ENCODE assay signal across 8 cellular contexts in the genomic region with DNA sequence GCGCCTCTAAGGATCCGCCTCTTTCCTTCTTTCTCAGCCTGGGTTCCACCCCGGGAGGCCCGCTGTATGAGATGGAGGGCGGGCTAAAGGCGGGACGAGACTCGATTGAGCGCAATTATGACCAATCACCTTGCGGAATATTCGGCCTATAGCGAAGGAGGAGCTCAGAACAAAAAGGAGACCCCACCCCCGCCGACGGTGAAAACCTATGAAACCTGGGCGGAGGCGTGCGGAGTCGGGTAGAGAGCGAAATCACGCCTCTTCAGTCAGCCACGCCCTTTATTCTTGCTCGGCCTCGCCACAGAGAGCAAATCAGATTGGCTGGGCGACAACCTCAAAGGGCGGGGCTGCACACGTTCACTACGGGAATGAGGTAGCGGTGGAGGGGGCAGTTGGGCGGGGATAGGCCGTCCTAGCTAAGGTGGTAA. TPM values are rescaled to one million over a fixed set of nuclear protein-coding genes. Genes with fewer than 3 reads are reported as not detected.
DNase-seq lines count a peak whose midpoint lies in the region; ATAC-seq, FAIRE-seq and TF ChIP-seq lines count a peak whose summit lies in the region.

No MANE protein-coding gene starts in this region.

- peaks cover 8% of the 10 kb centered on the region; the same call in 1 of the 2 replicates for H3K23me2 ChIP-seq in H1 (ENCODE audit: low read depth, low read length)

- H2BK5ac ChIP-seq in H1 (ENCODE audit: low read depth, low read length): peak overlapping the region; percentile 97
- no peak overlapping the region for H2BK5ac ChIP-seq in mesenchymal stem cell (ENCODE audit: low read depth, low read length, poor library complexity, severe bottlenecking)

- H3K4me1 ChIP-seq in CD8-positive, alpha-beta memory T cell (ENCODE audit: insufficient read depth, low read length): peaks cover 20% of the 10 kb centered on the region
- H3K4me1 ChIP-seq in H1 (replicated peaks in 1 of 4; ENCODE audit: control insufficient read depth in 3 of 4, insufficient read depth in 4 of 4, low read length in 3 of 4) (peaks cover 0 to 8% (median 3%) of the 10 kb centered on the region in 4 experiments; a peak in 6 of 7 replicates), mesenchymal stem cell (ENCODE audit: control insufficient read depth, insufficient read depth, low read depth, low read length) (peaks cover 12% of the 10 kb centered on the region)

- 0% methylated on average over 15 of the region's 31 CpGs; no CpG with 5 or more reads in 1 of the 2 experiments for WGBS in H1 (ENCODE audit: extremely low coverage in 1 of 2, insufficient coverage in 1 of 2, insufficient read length in 1 of 2, insufficient replicate concordance in 2 of 2, low coverage in 1 of 2, low lambda C conversion rate in 2 of 2, missing lambda C conversion rate in 1 of 2), 2 experiments
- WGBS in mesenchymal stem cell: 1% methylated on average over 25 of the region's 31 CpGs

- TF ChIP-seq RAD21 in H1 (IDR thresholded peaks at IDR 0.05 in 1 of 2, conservative IDR thresholded peaks at IDR 0.05 in 1 of 2; ENCODE audit: low read depth in 2 of 2, low read length in 2 of 2): no peak

- H3K36me3 Mint-ChIP-seq in CD8-positive, alpha-beta memory T cell: peaks cover 7 to 52% (median 11%) of the 10 kb centered on the region in 3 donors
- peaks cover 24% of the 10 kb centered on the region for H3K36me3 Mint-ChIP-seq in activated CD8-positive, alpha-beta memory T cell treated with anti-CD3 and anti-CD28 coated beads, Interleukin-2, amount 10 ng/mL, durations not matched to agents 7 days and 5 days

- peaks cover 13 to 31% of the 10 kb centered on the region in 2 experiments for H4K20me1 ChIP-seq in H1 (replicated peaks in 1 of 2; ENCODE audit: control insufficient read depth in 1 of 2, insufficient read depth in 2 of 2, low read length in 2 of 2)

- TF ChIP-seq CTCF in GM20000 (IDR thresholded peaks at IDR 0.05; ENCODE audit: extremely low read depth, missing control alignments) (no peak), H1 (IDR thresholded peaks at IDR 0.05; ENCODE audit: control extremely low read depth in 1 of 3, insufficient read depth in 1 of 3, low read depth in 1 of 3, low read length in 3 of 3) (no peak)

- peaks cover 37 to 48% (median 37%) of the 10 kb centered on the region in 3 donors for H3K4me1 Mint-ChIP-seq in CD8-positive, alpha-beta memory T cell
- peaks cover 39% of the 10 kb centered on the region for H3K4me1 Mint-ChIP-seq in activated CD8-positive, alpha-beta memory T cell treated with anti-CD3 and anti-CD28 coated beads, Interleukin-2, amount 10 ng/mL, durations not matched to agents 7 days and 5 days

- peak overlapping the region; percentile 89 to 97 (median 96) for H3K4me3 Mint-ChIP-seq in CD8-positive, alpha-beta memory T cell
- peak overlapping the region; percentile 80 for H3K4me3 Mint-ChIP-seq in activated CD8-positive, alpha-beta memory T cell treated with anti-CD3 and anti-CD28 coated beads, Interleukin-2, amount 10 ng/mL, durations not matched to agents 7 days and 5 days

- peak in 1 of 2 experiments; percentile 72; a peak in 1 of 3 replicates for TF ChIP-seq POLR2A in H1 (IDR thresholded peaks at IDR 0.05; ENCODE audit: control extremely low read depth in 1 of 2, low read depth in 2 of 2, low read length in 2 of 2)

- H3K79me1 ChIP-seq in H1 (ENCODE audit: low read depth, low read length): peaks cover 2% of the 10 kb centered on the region; the same call in 1 of the 2 replicates
- H3K79me1 ChIP-seq in mesenchymal stem cell (replicated peaks; ENCODE audit: low read length, poor library complexity, severe bottlenecking): no peaks in the 10 kb centered on the region

- peak overlapping the region; percentile 97; the same call in 1 of the 2 replicates for H3K18ac ChIP-seq in H1 (ENCODE audit: extremely low read depth, low read length)
- peak overlapping the region; percentile 4 to 37 for H3K18ac ChIP-seq in mesenchymal stem cell (ENCODE audit: low read depth in 1 of 2, low read length in 2 of 2)

- H3K27me3 Mint-ChIP-seq in CD8-positive, alpha-beta memory T cell: peaks cover 0 to 2% of the 10 kb centered on the region in 2 donors
- H3K27me3 Mint-ChIP-seq in activated CD8-positive, alpha-beta memory T cell treated with anti-CD3 and anti-CD28 coated beads, Interleukin-2, amount 10 ng/mL, durations not matched to agents 7 days and 5 days: no peaks in the 10 kb centered on the region

- POLR2A ChIA-PET in CD8-positive, alpha-beta memory T cell (lab: Charles Lee): interaction anchor here (0.6 to 2.8 kb wide), 10 partner anchors 11 to 433 kb away, joined by 3 to 65 read pairs (median 4); a partner anchor contains a TSS
- POLR2A ChIA-PET in H1 (lab: Charles Lee; ENCODE audit: partially characterized antibody): interaction anchor here (0.6 to 6.1 kb wide), 24 partner anchors 9 to 356 kb away, joined by 3 to 63 read pairs (median 4); a partner anchor contains a TSS

- TF ChIP-seq EP300 in H1 (IDR thresholded peaks at IDR 0.05; ENCODE audit: borderline replicate concordance in 1 of 2, low read depth in 2 of 2, low read length in 2 of 2): no peak

- no peaks in the 10 kb centered on the region for H3K9me3 ChIP-seq in CD8-positive, alpha-beta memory T cell (ENCODE audit: low read length)
- H3K9me3 ChIP-seq in H1 (ENCODE audit: insufficient read depth in 2 of 2, low read depth in 1 of 2, low read length in 1 of 2): no peaks in the 10 kb centered on the region
- no peaks in the 10 kb centered on the region for H3K9me3 ChIP-seq in mesenchymal stem cell (ENCODE audit: control insufficient read depth, low read length)

- H3K4me2 ChIP-seq in H1 (ENCODE audit: insufficient read depth in 1 of 2, low read depth in 2 of 2, low read length in 2 of 2) (peak overlapping the region; percentile 87 to 88), mesenchymal stem cell (ENCODE audit: low read length, poor library complexity, severe bottlenecking) (peak overlapping the region; percentile 23)

- H4K8ac ChIP-seq in H1 (ENCODE audit: extremely low read depth, insufficient read depth, low read length) (peak overlapping the region; percentile 95; the same call in 1 of the 2 replicates), mesenchymal stem cell (ENCODE audit: low read length) (no peak overlapping the region)

- H2AK5ac ChIP-seq in H1 (ENCODE audit: low read depth, low read length) (no peak overlapping the region), mesenchymal stem cell (ENCODE audit: low read length, severe bottlenecking) (no peak overlapping the region)

- no peak overlapping the region; the same call in 1 of the 2 replicates for H2BK12ac ChIP-seq in H1 (ENCODE audit: low read depth, low read length)
- H2BK12ac ChIP-seq in mesenchymal stem cell (ENCODE audit: low read length in 2 of 2): no peak overlapping the region

- H3K56ac ChIP-seq in H1 (replicated peaks; ENCODE audit: insufficient read length, low read depth, low read length): no peak overlapping the region

- H2BK120ac ChIP-seq in H1 (replicated peaks; ENCODE audit: low read depth, low read length): no peak overlapping the region
- no peak overlapping the region for H2BK120ac ChIP-seq in mesenchymal stem cell (ENCODE audit: low read depth, low read length)

- ATAC-seq in activated CD8-positive, alpha-beta memory T cell treated with anti-CD3 and anti-CD28 coated beads, Interleukin-2, amount 10 ng/mL, durations not matched to agents 7 days and 5 days: peak; percentile 84

- H2BK15ac ChIP-seq in H1 (ENCODE audit: low read length): no peak overlapping the region
- H2BK15ac ChIP-seq in mesenchymal stem cell (ENCODE audit: low read depth, poor library complexity, severe bottlenecking): no peak overlapping the region

- H4K91ac ChIP-seq in H1 (replicated peaks; ENCODE audit: insufficient read length, low read length): no peak overlapping the region
- H4K91ac ChIP-seq in mesenchymal stem cell (ENCODE audit: low read length): no peak overlapping the region

- no peaks in the 10 kb centered on the region for H3K27me3 ChIP-seq in CD8-positive, alpha-beta memory T cell (ENCODE audit: insufficient read depth, low read length, poor library complexity, severe bottlenecking)
- no peaks in the 10 kb centered on the region for H3K27me3 ChIP-seq in H1 (replicated peaks in 1 of 4; ENCODE audit: control insufficient read depth in 3 of 4, extremely low read depth in 1 of 4, insufficient read depth in 3 of 4, low read length in 3 of 4)
- no peaks in the 10 kb centered on the region for H3K27me3 ChIP-seq in mesenchymal stem cell (ENCODE audit: control insufficient read depth in 1 of 2, insufficient read depth in 1 of 2, low read length in 2 of 2)

- H3K23ac ChIP-seq in H1 (ENCODE audit: insufficient read length): no peak overlapping the region
- no peak overlapping the region for H3K23ac ChIP-seq in mesenchymal stem cell (ENCODE audit: low read length in 2 of 2)

- H3K14ac ChIP-seq in H1 (ENCODE audit: insufficient read length): no peak overlapping the region
- H3K14ac ChIP-seq in mesenchymal stem cell (ENCODE audit: low read length in 2 of 2): no peak overlapping the region

- peak overlapping the region; percentile 96 to 100 (median 99) for H3K27ac Mint-ChIP-seq in CD8-positive, alpha-beta memory T cell
- H3K27ac Mint-ChIP-seq in activated CD8-positive, alpha-beta memory T cell treated with anti-CD3 and anti-CD28 coated beads, Interleukin-2, amount 10 ng/mL, durations not matched to agents 7 days and 5 days: peak overlapping the region; percentile 94

- H3K27ac ChIP-seq in CD8-positive, alpha-beta memory T cell (ENCODE audit: low read depth, low read length): peak overlapping the region; percentile 93
- H3K27ac ChIP-seq in H1 (ENCODE audit: low read depth, low read length) (peak overlapping the region; percentile 100), mesenchymal stem cell (ENCODE audit: low read length, poor library complexity, severe bottlenecking) (peak overlapping the region; percentile 89)

- H2AFZ ChIP-seq in H1 (ENCODE audit: low read length) (peak overlapping the region; percentile 48), mesenchymal stem cell (ENCODE audit: low read depth, low read length) (no peak overlapping the region)

- peak overlapping the region; percentile 78 for H3K4me3 ChIP-seq in CD8-positive, alpha-beta memory T cell (ENCODE audit: low read length)
- H3K4me3 ChIP-seq in H1 (ENCODE audit: extremely low read depth in 1 of 4, insufficient read depth in 2 of 4, low read depth in 3 of 4, low read length in 4 of 4) (peak overlapping the region; percentile 88 to 98 (median 94)), mesenchymal stem cell (ENCODE audit: insufficient read depth in 1 of 2, low read depth in 1 of 2, low read length in 2 of 2) (peak overlapping the region; percentile 87 to 90)

- CTCF ChIA-PET in CD8-positive, alpha-beta memory T cell (lab: Charles Lee): interaction anchor here (0.9 to 1.3 kb wide), 4 partner anchors 27 to 306 kb away, joined by 3 to 4 read pairs (median 3); no protein-coding TSS in a partner anchor
- CTCF ChIA-PET in activated CD8-positive, alpha-beta memory T cell treated with anti-CD3 and anti-CD28 coated beads, Interleukin-2, amount 10 ng/mL, durations not matched to agents 7 days and 5 days (lab: Charles Lee): interaction anchor here (0.7 to 1.0 kb wide), 3 partner anchors 11 to 306 kb away, joined by 3 to 4 read pairs (median 3); no protein-coding TSS in a partner anchor
- CTCF ChIA-PET in H1 (lab: Charles Lee; ENCODE audit: partially characterized antibody): interaction anchor here (0.6 to 2.3 kb wide), 4 partner anchors 12 to 167 kb away, joined by 3 to 7 read pairs (median 3); no protein-coding TSS in a partner anchor

- H4K5ac ChIP-seq in H1 (ENCODE audit: insufficient read length, low read depth, low read length): peak overlapping the region; percentile 97

- no peak overlapping the region for H3K4ac ChIP-seq in H1 (replicated peaks; ENCODE audit: insufficient read length, low read depth, low read length)
- no peak overlapping the region for H3K4ac ChIP-seq in mesenchymal stem cell (ENCODE audit: low read depth in 1 of 2, low read length in 2 of 2)

- peaks cover 21 to 40% of the 10 kb centered on the region in 2 experiments for H3K79me2 ChIP-seq in H1 (ENCODE audit: control insufficient read depth in 1 of 2, insufficient read depth in 2 of 2, low read length in 2 of 2)

- H3K9ac ChIP-seq in H1 (replicated peaks in 1 of 4; ENCODE audit: extremely low read depth in 1 of 4, low read depth in 3 of 4, low read length in 3 of 4) (peak overlapping the region; percentile 94 to 98 (median 96)), mesenchymal stem cell (ENCODE audit: low read length) (peak overlapping the region; percentile 95)

- H3K36me3 ChIP-seq in CD8-positive, alpha-beta memory T cell (ENCODE audit: insufficient read depth, low read length): peaks cover 13% of the 10 kb centered on the region
- H3K36me3 ChIP-seq in H1 (ENCODE audit: control insufficient read depth in 2 of 4, insufficient read depth in 4 of 4, low read length in 3 of 4) (peaks cover 10 to 36% (median 23%) of the 10 kb centered on the region in 4 experiments; a peak in 7 of 8 replicates), mesenchymal stem cell (ENCODE audit: control insufficient read depth in 1 of 2, insufficient read depth in 2 of 2, low read depth in 1 of 2, low read length in 2 of 2) (peaks cover 38% of the 10 kb centered on the region in 2 experiments)

- FAIRE-seq in H1 (lab: Jason Lieb, UNC): peak; percentile 94

- no peaks in the 10 kb centered on the region for H3K9me3 Mint-ChIP-seq in CD8-positive, alpha-beta memory T cell
- no peaks in the 10 kb centered on the region for H3K9me3 Mint-ChIP-seq in activated CD8-positive, alpha-beta memory T cell treated with anti-CD3 and anti-CD28 coated beads, Interleukin-2, amount 10 ng/mL, durations not matched to agents 7 days and 5 days (ENCODE audit: low read depth)

- DNase-seq in CD8-positive, alpha-beta memory T cell: peak; percentile 90 to 100 (median 98)
- DNase-seq in GM20000 (ENCODE audit: low spot score): peak; percentile 87
- DNase-seq in HS-5 (ENCODE audit: low read depth): peak; percentile 91
- DNase-seq in NK-92 treated with Interleukin-12 subunit alpha and Interleukin-12 subunit beta, amount 100 ng/mL, for 24 hours (lab: John Stamatoyannopoulos, UW): peak; percentile 95
- DNase-seq in activated CD8-positive, alpha-beta memory T cell treated with anti-CD3 and anti-CD28 coated beads, Interleukin-2, amount 10 ng/mL, durations not matched to agents 7 days and 5 days: peak; percentile 98
- DNase-seq in H1 (ENCODE audit: low read depth in 1 of 2, low spot score in 2 of 2): peak; percentile 90 to 91
- DNase-seq in mesenchymal stem cell: peak; percentile 98
- DNase-seq in stimulated activated CD8-positive, alpha-beta memory T cell treated with anti-CD3 and anti-CD28 coated beads, Interleukin-12 subunit alpha, Interleukin-12 subunit beta, amount 100 ng/mL, for 24 hours (ENCODE audit: extremely low read depth): peak; percentile 84

- no peak overlapping the region for H2BK20ac ChIP-seq in H1 (ENCODE audit: low read length)

RNA-seq across cellular contexts. Expression of a gene that starts 0.6 kb away (rescaled TPM):
- 10 to 100 TPM; 48.2 to 49.1 TPM for total RNA-seq in CD8-positive, alpha-beta memory T cell
- polyA plus RNA-seq in CD8-positive, alpha-beta memory T cell: 14.5 TPM
- total RNA-seq in activated CD8-positive, alpha-beta memory T cell treated with anti-CD3 and anti-CD28 coated beads, Interleukin-2, amount 10 ng/mL, durations not matched to agents 7 days and 5 days: 10 to 100 TPM; 61.4 to 80.6 TPM
- total RNA-seq in H1 (2021; fragmentation: NEBNext Ultra II Directional; extraction: Animal tissue kit (Norgen Biotek cat#: 25700)): 117 and 124 TPM in 2 replicates
- polyA plus RNA-seq in H1 (2011; rRNA removed): 204 and 226 TPM in 2 replicates
- 139 TPM for polyA plus RNA-seq in H1 (2011; cell fraction: cytosol; rRNA removed)
- polyA plus RNA-seq in H1 (2011; cell fraction: nucleus; rRNA removed): 264 TPM
- polyA plus RNA-seq in H1 (2012, experiment 1 of 2): 89.5 to 152 TPM (median 129 TPM) in 4 replicates
- polyA plus RNA-seq in H1 (2012, experiment 2 of 2): 174 TPM
- 65.4 TPM for polyA plus RNA-seq in H1 (2013, experiment 1 of 2)
- 71.0 TPM for polyA plus RNA-seq in H1 (2013, experiment 2 of 2)
- 184 and 211 TPM in 2 replicates for polyA minus RNA-seq in H1 (2011; rRNA and poly(A)+ RNA removed)
- polyA minus RNA-seq in H1 (2011; cell fraction: cytosol; rRNA and poly(A)+ RNA removed): 125 TPM
- polyA minus RNA-seq in H1 (2011; cell fraction: nucleus; rRNA and poly(A)+ RNA removed): 88.4 TPM
- polyA plus RNA-seq in mesenchymal stem cell (2013, experiment 1 of 2): 82.5 TPM
- 79.5 TPM for polyA plus RNA-seq in mesenchymal stem cell (2013, experiment 2 of 2)

RNA-seq across cellular contexts. Expression of a gene that starts 14.9 kb away (rescaled TPM):
- 10 to 100 TPM; 34.0 to 41.7 TPM for total RNA-seq in CD8-positive, alpha-beta memory T cell
- polyA plus RNA-seq in CD8-positive, alpha-beta memory T cell: 121 TPM
- total RNA-seq in activated CD8-positive, alpha-beta memory T cell treated with anti-CD3 and anti-CD28 coated beads, Interleukin-2, amount 10 ng/mL, durations not matched to agents 7 days and 5 days: 10 to 100 TPM; 54.8 to 72.7 TPM
- total RNA-seq in H1 (2021; fragmentation: NEBNext Ultra II Directional; extraction: Animal tissue kit (Norgen Biotek cat#: 25700)): 84.0 and 84.3 TPM in 2 replicates
- 40.9 and 64.6 TPM in 2 replicates for polyA plus RNA-seq in H1 (2011; rRNA removed)
- polyA plus RNA-seq in H1 (2011; cell fraction: cytosol; rRNA removed): 42.2 TPM
- 156 TPM for polyA plus RNA-seq in H1 (2011; cell fraction: nucleus; rRNA removed)
- 88.4 to 130 TPM (median 113 TPM) in 4 replicates for polyA plus RNA-seq in H1 (2012, experiment 1 of 2)
- 93.9 TPM for polyA plus RNA-seq in H1 (2012, experiment 2 of 2)
- 43.1 TPM for polyA plus RNA-seq in H1 (2013, experiment 1 of 2)
- polyA plus RNA-seq in H1 (2013, experiment 2 of 2): 38.3 TPM
- 133 and 151 TPM in 2 replicates for polyA minus RNA-seq in H1 (2011; rRNA and poly(A)+ RNA removed)
- 58.6 TPM for polyA minus RNA-seq in H1 (2011; cell fraction: cytosol; rRNA and poly(A)+ RNA removed)
- 72.3 TPM for polyA minus RNA-seq in H1 (2011; cell fraction: nucleus; rRNA and poly(A)+ RNA removed)
- 33.1 TPM for polyA plus RNA-seq in mesenchymal stem cell (2013, experiment 1 of 2)
- 33.0 TPM for polyA plus RNA-seq in mesenchymal stem cell (2013, experiment 2 of 2)

RNA-seq across cellular contexts. Expression of a gene that starts 24.2 kb away (rescaled TPM):
- total RNA-seq in CD8-positive, alpha-beta memory T cell: 100 to 1,000 TPM; 225 to 234 TPM
- 178 TPM for polyA plus RNA-seq in CD8-positive, alpha-beta memory T cell
- 100 to 1,000 TPM; 177 to 204 TPM for total RNA-seq in activated CD8-positive, alpha-beta memory T cell treated with anti-CD3 and anti-CD28 coated beads, Interleukin-2, amount 10 ng/mL, durations not matched to agents 7 days and 5 days
- 313 and 325 TPM in 2 replicates for total RNA-seq in H1 (2021; fragmentation: NEBNext Ultra II Directional; extraction: Animal tissue kit (Norgen Biotek cat#: 25700))
- 458 and 562 TPM in 2 replicates for polyA plus RNA-seq in H1 (2011; rRNA removed)
- 389 TPM for polyA plus RNA-seq in H1 (2011; cell fraction: cytosol; rRNA removed)
- polyA plus RNA-seq in H1 (2011; cell fraction: nucleus; rRNA removed): 640 TPM
- polyA plus RNA-seq in H1 (2012, experiment 1 of 2): 242 to 369 TPM (median 343 TPM) in 4 replicates
- 340 TPM for polyA plus RNA-seq in H1 (2012, experiment 2 of 2)
- 179 TPM for polyA plus RNA-seq in H1 (2013, experiment 1 of 2)
- 156 TPM for polyA plus RNA-seq in H1 (2013, experiment 2 of 2)
- polyA minus RNA-seq in H1 (2011; rRNA and poly(A)+ RNA removed): 380 and 389 TPM in 2 replicates
- polyA minus RNA-seq in H1 (2011; cell fraction: cytosol; rRNA and poly(A)+ RNA removed): 162 TPM
- 128 TPM for polyA minus RNA-seq in H1 (2011; cell fraction: nucleus; rRNA and poly(A)+ RNA removed)
- 135 TPM for polyA plus RNA-seq in mesenchymal stem cell (2013, experiment 1 of 2)
- polyA plus RNA-seq in mesenchymal stem cell (2013, experiment 2 of 2): 128 TPM

Comparison
In these comparisons a context has a peak if more than half of its experiments do, and no peak if none do; other contexts are left out.
1. Peak in every context shown above with its lines: DNase-seq, ATAC-seq, H3K4me3 ChIP-seq and H3K27ac ChIP-seq.